ENCODE assay signal across 25 cellular contexts in the genomic region with DNA sequence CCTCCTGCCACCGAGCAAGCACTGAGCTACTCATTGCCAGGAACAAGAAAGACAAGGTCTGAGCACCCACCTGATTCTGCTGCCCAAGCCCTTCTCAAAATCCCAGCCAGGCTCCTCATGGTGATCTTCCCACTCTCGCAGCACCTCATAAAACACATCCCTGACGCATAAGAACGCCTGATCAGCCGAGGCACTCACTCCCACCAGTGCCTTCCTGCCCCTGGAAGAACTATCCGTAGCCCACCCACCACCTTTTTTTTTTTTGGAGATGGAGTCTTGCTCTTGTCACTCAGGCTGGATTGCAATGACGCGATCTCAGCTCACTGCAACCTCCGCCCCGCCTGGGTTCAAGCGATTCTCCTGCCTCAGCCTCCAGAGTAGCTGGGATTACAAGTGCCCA.
"Had no signal": no experiment of that assay in that cellular context is flagged by ENCODE, and none has a peak within 500 bp of the region (broad histone marks: within the 10 kb centered on the region; RNA-seq: fewer than 3 reads in every experiment).

No MANE protein-coding gene starts in this region.

- FAIRE-seq: frontal cortex had no signal

- DNase-seq: cerebellar nuclear complex; colonic mucosa; dermis blood vessel endothelial cell; effector CD4-positive, alpha-beta T cell; heart left ventricle; hippocampal formation; left colon; left ventricle myocardium superior; mesendoderm; naive thymus-derived CD4-positive, alpha-beta T cell; occipital lobe; right lobe of liver; spleen; stimulated activated CD4-positive, alpha-beta T cell treated with anti-CD3 and anti-CD28 coated beads, Interleukin-15, amount 100 ng/mL, for 24 hours; stimulated activated CD4-positive, alpha-beta T cell treated with anti-CD3 and anti-CD28 coated beads, Interleukin-1b, Interleukin-23, amount 100 ng/mL, for 48 hours; stimulated activated CD4-positive, alpha-beta T cell treated with anti-CD3 and anti-CD28 coated beads, Interleukin-4, amount 100 ng/mL, for 24 hours; stimulated activated naive CD4-positive, alpha-beta T cell; stomach; substantia nigra; transverse colon had no signal

- H3K4me1 ChIP-seq: prostate gland had no signal

- H3K4me3 ChIP-seq: colonic mucosa, heart left ventricle, prostate gland, right lobe of liver, spleen, stomach, thoracic aorta, transverse colon had no signal

- H3K9me3 ChIP-seq: colonic mucosa, heart left ventricle, prostate gland, right lobe of liver, spleen, stomach, thoracic aorta, transverse colon had no signal

- H3K27me3 ChIP-seq: colonic mucosa, heart left ventricle, right lobe of liver, spleen, stomach, transverse colon had no signal

- ATAC-seq: esophagus mucosa; heart left ventricle; left colon; left ventricle myocardium superior; naive thymus-derived CD4-positive, alpha-beta T cell; right lobe of liver had no signal

- H3K9me3 Mint-ChIP-seq: naive thymus-derived CD4-positive, alpha-beta T cell had no signal

- H3K27ac ChIP-seq: colonic mucosa, heart left ventricle, parathyroid adenoma, prostate gland, right lobe of liver, spleen, stomach, thoracic aorta, transverse colon had no signal

- H3K27me3 Mint-ChIP-seq: naive thymus-derived CD4-positive, alpha-beta T cell had no signal
